ENCODE assay signal across 10 cellular contexts in the genomic region with DNA sequence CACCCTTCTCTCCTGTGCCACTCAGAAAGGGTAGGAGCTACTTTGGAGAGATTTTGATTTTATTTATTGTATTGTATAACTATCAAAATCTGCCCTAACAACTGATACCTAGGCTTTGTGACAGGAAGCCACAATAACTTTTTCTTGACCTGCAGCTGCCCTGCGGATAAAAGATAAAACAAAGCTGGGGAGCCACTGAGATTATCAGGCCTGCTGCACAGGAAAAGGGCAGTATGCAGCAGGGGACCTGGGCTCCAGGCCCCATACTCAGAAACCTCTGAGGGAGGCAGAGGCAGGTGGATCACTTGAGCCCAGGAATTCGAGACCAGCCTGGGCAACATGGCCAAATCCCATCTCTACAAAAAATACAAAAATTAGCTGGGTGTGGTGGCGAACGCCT. TPM values are rescaled to one million over a fixed set of nuclear protein-coding genes. Genes with fewer than 3 reads are reported as not detected.
A peak's percentile ranks its signal among the peaks of the same experiment; 100 is the strongest.
DNase-seq lines count a peak whose midpoint lies in the region; ATAC-seq and TF ChIP-seq lines count a peak whose summit lies in the region.
"Had no signal": no experiment of that assay in that cellular context is flagged by ENCODE, and none has a peak within 500 bp of the region (broad histone marks: within the 10 kb centered on the region; RNA-seq: fewer than 3 reads in every experiment).

No MANE protein-coding gene starts in this region.

- 81 to 91% methylated on average over 4 of the region's 4 CpGs for WGBS in tibial nerve, 2 donors

- TF ChIP-seq POLR2A in tibial nerve (IDR thresholded peaks at IDR 0.05): no peak

- no peaks in the 10 kb centered on the region for H3K9me3 ChIP-seq in muscle layer of duodenum (ENCODE audit: control insufficient read depth in 1 of 2, low read length in 2 of 2)
- H3K9me3 ChIP-seq in tibial nerve: no peaks in the 10 kb centered on the region
- H3K9me3 ChIP-seq in HAP-1: no peaks in the 10 kb centered on the region

- intact Hi-C loops in MCF 10A (cut with micrococcal nuclease): loop anchor here (10.0 kb wide), 1 partner anchor 52 kb away; a partner anchor contains a TSS

- peak overlapping the region; percentile 29 to 83 for H3K4me3 Mint-ChIP-seq in activated T-cell treated with anti-CD3 and anti-CD28 coated beads, Interleukin-2, amount 50 U/mL, for 72 hours
- peak overlapping the region; percentile 80 for H3K4me3 Mint-ChIP-seq in MCF 10A (ENCODE audit: unreplicated experiment)

- H3K36me3 ChIP-seq in muscle layer of duodenum (ENCODE audit: control insufficient read depth in 1 of 2, insufficient read depth in 2 of 2, low read length in 2 of 2): peaks cover 0 to 3% of the 10 kb centered on the region in 2 donors
- H3K36me3 ChIP-seq in tibial nerve: peaks cover 0 to under 1% (median 0%) of the 10 kb centered on the region in 3 donors
- no peaks in the 10 kb centered on the region for H3K36me3 ChIP-seq in HAP-1 (replicated peaks)

- H3K27me3 Mint-ChIP-seq in activated T-cell treated with anti-CD3 and anti-CD28 coated beads, Interleukin-2, amount 50 U/mL, for 72 hours (ENCODE audit: low read depth): no peaks in the 10 kb centered on the region
- H3K27me3 Mint-ChIP-seq in MCF 10A (ENCODE audit: insufficient read depth, unreplicated experiment): no peaks in the 10 kb centered on the region

- peaks cover 10% of the 10 kb centered on the region for H3K4me1 Mint-ChIP-seq in activated T-cell treated with anti-CD3 and anti-CD28 coated beads, Interleukin-2, amount 50 U/mL, for 72 hours (ENCODE audit: low read depth)
- H3K4me1 Mint-ChIP-seq in MCF 10A (ENCODE audit: insufficient read depth, unreplicated experiment): peaks cover 26% of the 10 kb centered on the region

- in situ Hi-C loops in HAP-1 (cut with MboI; ENCODE audit: low sequenced_read_pairs) (no loop called here), GM13976 (cut with MboI; ENCODE audit: low sequenced_read_pairs, unreplicated experiment) (no loop called here)

- H3K4me3 ChIP-seq in muscle layer of duodenum (ENCODE audit: low read depth in 1 of 2, low read length in 2 of 2) (no peak overlapping the region), tibial nerve (peak overlapping the region in 1 of 4 donors; percentile 62), HAP-1 (no peak overlapping the region)

- no peak for ATAC-seq in activated T-cell treated with anti-CD3 and anti-CD28 coated beads, Interleukin-2, amount 50 U/mL, for 72 hours (replicated peaks in 1 of 2)
- ATAC-seq in activated CD4-positive, CD25-positive, alpha-beta regulatory T cell treated with anti-CD3 and anti-CD28 coated beads, Interleukin-2, amount 50 U/mL, for 24 hours: no peak

- TF ChIP-seq CTCF in MCF 10A (IDR thresholded peaks at IDR 0.05; ENCODE audit: unreplicated experiment) (no peak), tibial nerve (IDR thresholded peaks at IDR 0.05) (no peak), GM13976 (IDR thresholded peaks at IDR 0.05; ENCODE audit: borderline replicate concordance, control extremely low read depth, extremely low read depth, insufficient read depth, missing control alignments) (no peak)

- H3K9me3 Mint-ChIP-seq in activated T-cell treated with anti-CD3 and anti-CD28 coated beads, Interleukin-2, amount 50 U/mL, for 72 hours: no peaks in the 10 kb centered on the region
- no peaks in the 10 kb centered on the region for H3K9me3 Mint-ChIP-seq in MCF 10A (ENCODE audit: unreplicated experiment)

- POLR2A ChIA-PET in MCF 10A (lab: Yijun Ruan, JAX): interaction anchor here (0.6 to 3.8 kb wide), 16 partner anchors 10 to 218 kb away, joined by 3 to 29 read pairs (median 9); a partner anchor contains a TSS

- CTCF ChIA-PET in MCF 10A (lab: Yijun Ruan, JAX): interaction anchor here (0.5 to 3.1 kb wide), 4 partner anchors 10 to 301 kb away, joined by 3 to 16 read pairs (median 7); no protein-coding TSS in a partner anchor

- DNase-seq in activated T-cell treated with anti-CD3 and anti-CD28 coated beads, Interleukin-2, amount 50 U/mL, for 72 hours: no peak
- no peak for DNase-seq in activated T-cell treated with anti-CD3 and anti-CD28 coated beads, Interleukin-2, amount 50 U/mL, for 1 hour
- no peak for DNase-seq in MCF 10A (ENCODE audit: unreplicated experiment)
- no peak for DNase-seq in tibial nerve (ENCODE audit: low spot score in 2 of 2)
- DNase-seq in HAP-1 (ENCODE audit: low spot score in 2 of 2): no peak
- DNase-seq in GM13976 (ENCODE audit: low spot score): no peak
- DNase-seq: Karpas-422, left colon had no signal

- H3K4me1 ChIP-seq in muscle layer of duodenum (ENCODE audit: control insufficient read depth in 1 of 2, insufficient read depth in 2 of 2, low read length in 2 of 2): peaks cover 13 to 33% of the 10 kb centered on the region in 2 donors
- H3K4me1 ChIP-seq in tibial nerve: peaks cover 0 to 64% (median 13%) of the 10 kb centered on the region in 4 donors
- H3K4me1 ChIP-seq in HAP-1: peaks cover 16% of the 10 kb centered on the region

- TF ChIP-seq EP300 in tibial nerve (IDR thresholded peaks at IDR 0.05): no peak

- no TSS peak for BruUV-seq in MCF 10A (replicated peaks; lab: Mats Ljungman, UMichigan)

- H3K36me3 Mint-ChIP-seq in activated T-cell treated with anti-CD3 and anti-CD28 coated beads, Interleukin-2, amount 50 U/mL, for 72 hours (ENCODE audit: insufficient read depth in 2 of 2): no peaks in the 10 kb centered on the region
- peaks cover 9% of the 10 kb centered on the region for H3K36me3 Mint-ChIP-seq in MCF 10A (ENCODE audit: insufficient read depth, unreplicated experiment)

- H3K27me3 ChIP-seq in muscle layer of duodenum (ENCODE audit: low read depth, low read length): no peaks in the 10 kb centered on the region
- H3K27me3 ChIP-seq in tibial nerve: no peaks in the 10 kb centered on the region
- H3K27me3 ChIP-seq in HAP-1 (ENCODE audit: low read depth): no peaks in the 10 kb centered on the region

- H3K27ac ChIP-seq in muscle layer of duodenum (ENCODE audit: low read length) (peak overlapping the region; percentile 68), tibial nerve (peak overlapping the region; percentile 87 to 97 (median 92))

- H3K27ac Mint-ChIP-seq in activated T-cell treated with anti-CD3 and anti-CD28 coated beads, Interleukin-2, amount 50 U/mL, for 72 hours: no peak overlapping the region
- peak overlapping the region; percentile 84 for H3K27ac Mint-ChIP-seq in MCF 10A (ENCODE audit: low read depth, unreplicated experiment)

RNA-seq across cellular contexts. Expression of a gene that starts 1.0 kb away (rescaled TPM):
- 1 to 10 TPM; 1.8 to 2.4 TPM for total RNA-seq in activated T-cell treated with anti-CD3 and anti-CD28 coated beads, Interleukin-2, amount 50 U/mL, for 72 hours
- total RNA-seq in MCF 10A (2022): 8.5 and 13.9 TPM in 2 replicates
- total RNA-seq in tibial nerve: 100 to 1,000 TPM; 177 to 389 (median 240) TPM

RNA-seq across cellular contexts. Expression of a gene that starts 5.5 kb away (rescaled TPM):
- under 1 TPM in 1 of 2 donors, not detected in 1; 0.49 TPM for total RNA-seq in activated T-cell treated with anti-CD3 and anti-CD28 coated beads, Interleukin-2, amount 50 U/mL, for 72 hours
- total RNA-seq in MCF 10A (2022): 0.79 TPM in 1 of 2 replicates, not detected in the other
- 10 to 100 TPM in 1 of 4 donors, 1 to 10 TPM in 2, not detected in 1; 2.3 to 12.0 (median 6.5) TPM for total RNA-seq in tibial nerve

RNA-seq across cellular contexts. Expression of a gene that starts 20.2 kb away (rescaled TPM):
- total RNA-seq in activated T-cell treated with anti-CD3 and anti-CD28 coated beads, Interleukin-2, amount 50 U/mL, for 72 hours: 100 to 1,000 TPM; 171 to 197 TPM
- 98.4 and 107 TPM in 2 replicates for total RNA-seq in MCF 10A (2022)
- total RNA-seq in tibial nerve: 1 to 10 TPM in 2 of 4 donors, under 1 TPM in 1, not detected in 1; 0.78 to 6.9 (median 1.5) TPM

RNA-seq across cellular contexts. Expression of a gene that starts 24.6 kb away (rescaled TPM):
- 10 to 100 TPM; 27.9 to 34.3 TPM for total RNA-seq in activated T-cell treated with anti-CD3 and anti-CD28 coated beads, Interleukin-2, amount 50 U/mL, for 72 hours
- total RNA-seq in MCF 10A (2022) (19.5 and 20.1 TPM in 2 replicates), tibial nerve (10 to 100 TPM; 44.4 to 58.4 (median 52.5) TPM)

RNA-seq across cellular contexts. Expression of a gene that starts 24.8 kb away (rescaled TPM):
- 1 to 10 TPM; 6.5 to 6.7 TPM for total RNA-seq in activated T-cell treated with anti-CD3 and anti-CD28 coated beads, Interleukin-2, amount 50 U/mL, for 72 hours
- total RNA-seq in MCF 10A (2022) (1.4 and 2.4 TPM in 2 replicates), tibial nerve (1 to 10 TPM; 3.1 to 6.3 (median 4.8) TPM)

Comparison
In these comparisons a context has a peak if more than half of its experiments do, and no peak if none do; other contexts are left out.
1. RNA of a gene that starts 1.0 kb away (total RNA-seq): 177 to 389 TPM in tibial nerve; 8.5 to 13.9 TPM in MCF 10A and 1.8 to 2.4 TPM in activated T-cell treated with anti-CD3 and anti-CD28 coated beads, Interleukin-2, amount 50 U/mL, for 72 hours; every median in the first group is over 10 times any median in the second.
2. RNA of a gene that starts 20.2 kb away (total RNA-seq): 171 to 197 TPM in activated T-cell treated with anti-CD3 and anti-CD28 coated beads, Interleukin-2, amount 50 U/mL, for 72 hours and 98.4 to 107 TPM in MCF 10A; 0.78 to 6.9 TPM in tibial nerve; every median in the first group is over 10 times any median in the second.